7 cellular contexts compared by ENCODE assay signal in genomic region chr6:31733734-31734133, GRCh38. TPM values are rescaled to one million over a fixed set of nuclear protein-coding genes. Genes with fewer than 3 reads are reported as not detected.
DNase-seq lines count a peak whose midpoint lies in the region; TF ChIP-seq lines count a peak whose summit lies in the region.
"Had no signal": no experiment of that assay in that cellular context is flagged by ENCODE, and none has a peak within 500 bp of the region (broad histone marks: within the 10 kb centered on the region; RNA-seq: fewer than 3 reads in every experiment).

No MANE protein-coding gene starts in this region.

- no peaks in the 10 kb centered on the region for H3K27me3 Mint-ChIP-seq in activated CD4-positive, alpha-beta T cell treated with anti-CD3 and anti-CD28 coated beads, Interleukin-2, amount 10 ng/mL, durations not matched to agents 7 days and 5 days
- peaks cover 22% of the 10 kb centered on the region for H3K27me3 Mint-ChIP-seq in endothelial cell (ENCODE audit: unreplicated experiment)

- peak overlapping the region; percentile 94 to 97 (median 95) for H3K27ac ChIP-seq in stomach

- TF ChIP-seq POLR2A in stomach (IDR thresholded peaks at IDR 0.05): no peak

- intact Hi-C loops in stomach (cut with DNase I; ENCODE audit: low total_unique reads): no loop called here

- no peak for TF ChIP-seq EP300 in stomach (IDR thresholded peaks at IDR 0.05)

- H3K4me1 ChIP-seq in stomach: peaks cover 51 to 80% (median 70%) of the 10 kb centered on the region in 4 donors

- H3K9me3 Mint-ChIP-seq in activated CD4-positive, alpha-beta T cell treated with anti-CD3 and anti-CD28 coated beads, Interleukin-2, amount 10 ng/mL, durations not matched to agents 7 days and 5 days: no peaks in the 10 kb centered on the region
- no peaks in the 10 kb centered on the region for H3K9me3 Mint-ChIP-seq in endothelial cell (ENCODE audit: unreplicated experiment)

- 62 to 77% (median 66%) methylated on average over 4 of the region's 4 CpGs for WGBS in stomach, 5 donors

- H3K4me3 ChIP-seq in stomach: peak overlapping the region in 3 of 4 donors; percentile 72 to 85 (median 78)

- POLR2A ChIA-PET in activated CD4-positive, alpha-beta T cell treated with anti-CD3 and anti-CD28 coated beads, Interleukin-2, amount 10 ng/mL, durations not matched to agents 7 days and 5 days (lab: Charles Lee): no interaction called here

- H3K27ac Mint-ChIP-seq in activated CD4-positive, alpha-beta T cell treated with anti-CD3 and anti-CD28 coated beads, Interleukin-2, amount 10 ng/mL, durations not matched to agents 7 days and 5 days: peak overlapping the region; percentile 76
- peak overlapping the region; percentile 100 for H3K27ac Mint-ChIP-seq in endothelial cell (ENCODE audit: unreplicated experiment)

- CTCF ChIA-PET in activated CD4-positive, alpha-beta T cell treated with anti-CD3 and anti-CD28 coated beads, Interleukin-2, amount 10 ng/mL, durations not matched to agents 7 days and 5 days (lab: Charles Lee): interaction anchor here (1.4 to 1.5 kb wide), 3 partner anchors 23 to 62 kb away, joined by 3 to 5 read pairs (median 4); partner anchors contain the start of gene VARS1

- H3K9me3 ChIP-seq in stomach: no peaks in the 10 kb centered on the region

- H3K4me1 Mint-ChIP-seq in activated CD4-positive, alpha-beta T cell treated with anti-CD3 and anti-CD28 coated beads, Interleukin-2, amount 10 ng/mL, durations not matched to agents 7 days and 5 days: peaks cover 68% of the 10 kb centered on the region
- peaks cover 50% of the 10 kb centered on the region for H3K4me1 Mint-ChIP-seq in endothelial cell (ENCODE audit: unreplicated experiment)

- peaks cover 36 to 41% (median 40%) of the 10 kb centered on the region in 4 donors for H3K36me3 ChIP-seq in stomach

- TF ChIP-seq CTCF in endothelial cell (IDR thresholded peaks at IDR 0.05; ENCODE audit: unreplicated experiment) (no peak), stomach (IDR thresholded peaks at IDR 0.05) (no peak)

- H3K27me3 ChIP-seq in stomach: no peaks in the 10 kb centered on the region

- H3K4me3 Mint-ChIP-seq in activated CD4-positive, alpha-beta T cell treated with anti-CD3 and anti-CD28 coated beads, Interleukin-2, amount 10 ng/mL, durations not matched to agents 7 days and 5 days: peak overlapping the region; percentile 94
- peak overlapping the region; percentile 100 for H3K4me3 Mint-ChIP-seq in endothelial cell (ENCODE audit: unreplicated experiment)

- DNase-seq in activated CD4-positive, alpha-beta T cell treated with anti-CD3 and anti-CD28 coated beads, Interleukin-2, amount 10 ng/mL, durations not matched to agents 7 days and 5 days: no peak
- no peak for DNase-seq in activated CD4-positive, alpha-beta T cell treated with anti-CD3 and anti-CD28 coated beads for 48 hours
- DNase-seq in endothelial cell (ENCODE audit: low spot score) (no peak), stomach (no peak), NCI-H446 (lab: John Stamatoyannopoulos, UW) (no peak), NOMO-1 (lab: John Stamatoyannopoulos, UW; ENCODE audit: unreplicated experiment in 2 of 2) (no peak)
- DNase-seq: NCI-H510A had no signal

- peaks cover 49% of the 10 kb centered on the region for H3K36me3 Mint-ChIP-seq in activated CD4-positive, alpha-beta T cell treated with anti-CD3 and anti-CD28 coated beads, Interleukin-2, amount 10 ng/mL, durations not matched to agents 7 days and 5 days (ENCODE audit: low read depth)
- peaks cover 27% of the 10 kb centered on the region for H3K36me3 Mint-ChIP-seq in endothelial cell (ENCODE audit: low read depth, unreplicated experiment)

RNA-seq across cellular contexts. Expression of gene CLIC1, which starts 2.6 kb away (rescaled TPM):
- 100 to 1,000 TPM; 525 to 561 TPM for total RNA-seq in activated CD4-positive, alpha-beta T cell treated with anti-CD3 and anti-CD28 coated beads, Interleukin-2, amount 10 ng/mL, durations not matched to agents 7 days and 5 days
- total RNA-seq in endothelial cell (ENCODE audit: unreplicated experiment): 420 TPM
- 100 to 1,000 TPM in 4 of 5 donors, 10 to 100 TPM in 1; 33.8 to 381 (median 117) TPM for total RNA-seq in stomach
- 100 to 1,000 TPM; 331 to 597 (median 348) TPM for polyA plus RNA-seq in stomach

RNA-seq across cellular contexts. Expression of gene DDAH2, which starts 4.6 kb away (rescaled TPM):
- 10 to 100 TPM; 13.3 to 15.4 TPM for total RNA-seq in activated CD4-positive, alpha-beta T cell treated with anti-CD3 and anti-CD28 coated beads, Interleukin-2, amount 10 ng/mL, durations not matched to agents 7 days and 5 days
- total RNA-seq in endothelial cell (ENCODE audit: unreplicated experiment): 145 TPM
- total RNA-seq in stomach: 100 to 1,000 TPM in 2 of 5 donors, 10 to 100 TPM in 3; 33.3 to 133 (median 76.1) TPM
- 10 to 100 TPM; 52.9 to 73.7 (median 57.9) TPM for polyA plus RNA-seq in stomach

RNA-seq across cellular contexts. Expression of gene MSH5, which starts 6.1 kb away (rescaled TPM):
- 10 to 100 TPM; 56.1 to 58.0 TPM for total RNA-seq in activated CD4-positive, alpha-beta T cell treated with anti-CD3 and anti-CD28 coated beads, Interleukin-2, amount 10 ng/mL, durations not matched to agents 7 days and 5 days
- total RNA-seq in endothelial cell (ENCODE audit: unreplicated experiment) (16.1 TPM), stomach (10 to 100 TPM in 4 of 5 donors, 1 to 10 TPM in 1; 4.1 to 66.4 (median 21.4) TPM)
- polyA plus RNA-seq in stomach: 1 to 10 TPM; 2.9 to 9.3 (median 3.2) TPM

RNA-seq across cellular contexts. Expression of gene MPIG6B, which starts 10.6 kb away (rescaled TPM):
- under 1 TPM; 0.15 to 0.19 TPM for total RNA-seq in activated CD4-positive, alpha-beta T cell treated with anti-CD3 and anti-CD28 coated beads, Interleukin-2, amount 10 ng/mL, durations not matched to agents 7 days and 5 days
- not detected for total RNA-seq in endothelial cell (ENCODE audit: unreplicated experiment)
- not detected for total RNA-seq in stomach
- under 1 TPM in 1 of 3 donors, not detected in 2; 0.10 TPM for polyA plus RNA-seq in stomach

RNA-seq across cellular contexts. Expression of gene LY6G6C, which starts 12.2 kb away (rescaled TPM):
- not detected for total RNA-seq in activated CD4-positive, alpha-beta T cell treated with anti-CD3 and anti-CD28 coated beads, Interleukin-2, amount 10 ng/mL, durations not matched to agents 7 days and 5 days
- 0.28 TPM for total RNA-seq in endothelial cell (ENCODE audit: unreplicated experiment)
- not detected for total RNA-seq in stomach
- polyA plus RNA-seq in stomach: under 1 TPM in 1 of 3 donors, not detected in 2; 0.90 TPM
